Comparison of ENCODE assay signal across 8 cellular contexts in the genomic region with DNA sequence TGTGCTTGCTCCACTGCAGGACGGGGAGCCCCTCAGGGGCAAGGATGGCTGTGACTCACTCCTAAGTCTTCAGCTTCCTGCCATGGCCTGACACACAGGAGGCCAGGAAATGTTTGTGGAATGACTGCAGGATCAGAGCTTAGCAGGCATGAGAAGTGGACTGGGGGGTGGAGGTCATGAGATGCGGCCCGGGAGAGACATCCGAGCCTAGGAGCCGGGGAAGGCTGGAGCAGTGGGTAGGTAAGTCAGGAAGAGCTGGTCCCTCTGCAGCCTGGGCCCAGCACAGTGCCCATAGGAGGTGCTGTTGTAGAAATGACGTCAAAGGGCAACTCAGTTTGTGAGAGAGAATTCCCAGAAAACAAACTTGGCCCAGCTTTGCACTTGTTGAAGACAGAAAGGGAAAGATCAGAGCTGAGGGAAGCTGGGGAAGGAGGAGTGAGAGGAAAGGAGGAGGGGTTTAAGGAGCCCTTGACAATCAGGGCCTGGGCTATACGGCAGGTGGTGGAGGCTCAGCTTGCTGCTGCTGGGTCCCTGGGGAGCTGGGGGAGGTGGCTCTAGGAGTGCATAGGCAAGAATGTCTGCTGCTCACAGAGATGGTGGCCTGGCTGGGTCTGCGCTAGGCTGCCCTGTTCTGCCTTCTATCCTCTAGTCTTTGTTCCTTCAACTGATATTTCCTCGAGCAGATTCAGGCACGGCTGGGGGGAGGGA. TPM values are rescaled to one million over a fixed set of nuclear protein-coding genes. Genes with fewer than 3 reads are reported as not detected.
DNase-seq lines count a peak whose midpoint lies in the region; ATAC-seq, FAIRE-seq and TF ChIP-seq lines count a peak whose summit lies in the region.

No MANE protein-coding gene starts in this region.

- no peaks in the 10 kb centered on the region for H4K20me1 ChIP-seq in OCI-LY1 (ENCODE audit: insufficient read depth, low read length)

- CTCF ChIA-PET in AG04450 (lab: Charles Lee): interaction anchor here (0.5 to 2.0 kb wide), 16 partner anchors 11 to 325 kb away, joined by 3 to 11 read pairs (median 4); a partner anchor contains a TSS

- TF ChIP-seq CTCF in AG04450 (IDR thresholded peaks at IDR 0.05; ENCODE audit: low read depth, low read length) (peak; percentile 45), OCI-LY1 (IDR thresholded peaks at IDR 0.05; ENCODE audit: low read length) (peak; percentile 40; the same call in 1 of the 2 replicates)

- H3K4me1 ChIP-seq in OCI-LY1 (ENCODE audit: insufficient read depth, low read length, severe bottlenecking): peaks cover 49% of the 10 kb centered on the region

- peak overlapping the region; percentile 78 for H3K9ac ChIP-seq in OCI-LY1 (ENCODE audit: low read length)

- peak; percentile 61 for FAIRE-seq in GM12891 (lab: Jason Lieb, UNC)

- no peaks in the 10 kb centered on the region for H3K79me2 ChIP-seq in OCI-LY1 (ENCODE audit: insufficient read depth, low read length)

- no peak for TF ChIP-seq POLR2A in GM12891 (IDR thresholded peaks at IDR 0.05; ENCODE audit: low read depth, low read length)

- H3K27ac ChIP-seq in AG04450 (ENCODE audit: low read depth, low read length) (peak overlapping the region; percentile 94), OCI-LY1 (ENCODE audit: low read depth, low read length, poor library complexity, severe bottlenecking) (peak overlapping the region; percentile 100)

- no peaks in the 10 kb centered on the region for H3K9me2 ChIP-seq in OCI-LY1 (ENCODE audit: low read depth, low read length)

- ATAC-seq in HG03045 (IDR thresholded peaks at IDR 0.05; ENCODE audit: unreplicated experiment): peak; percentile 21
- ATAC-seq in HG03457 (IDR thresholded peaks at IDR 0.05; ENCODE audit: unreplicated experiment): no peak

- H3K4me2 ChIP-seq in OCI-LY1 (ENCODE audit: low read length): peak overlapping the region; percentile 80

- no peaks in the 10 kb centered on the region; the same call in 1 of the 2 replicates for H3K9me3 ChIP-seq in AG04450 (ENCODE audit: control insufficient read depth, insufficient read depth, low read length)
- no peaks in the 10 kb centered on the region for H3K9me3 ChIP-seq in OCI-LY1 (ENCODE audit: low read length)

- no peaks in the 10 kb centered on the region for H3K27me3 ChIP-seq in AG04450 (ENCODE audit: control insufficient read depth, insufficient read depth, low read length)
- H3K27me3 ChIP-seq in OCI-LY1 (ENCODE audit: insufficient read depth, low read length): no peaks in the 10 kb centered on the region

- no peak overlapping the region for H2AFZ ChIP-seq in OCI-LY1 (ENCODE audit: low read length)

- DNase-seq in AG04450 (ENCODE audit: low read depth, low spot score) (peak; percentile 86), GM12891 (ENCODE audit: insufficient read length, low spot score) (no peak), epidermal melanocyte (ENCODE audit: insufficient read length, low spot score) (peak; percentile 83), pulmonary artery endothelial cell (ENCODE audit: low read depth, low spot score) (peak; percentile 95), cortex of kidney (lab: John Stamatoyannopoulos, UW) (no peak)

- H3K4me3 ChIP-seq in AG04450 (ENCODE audit: low read depth, low read length): peak overlapping the region; percentile 17
- peak overlapping the region; percentile 46 for H3K4me3 ChIP-seq in OCI-LY1 (ENCODE audit: low read depth, low read length, poor library complexity, severe bottlenecking)

- POLR2A ChIA-PET in AG04450 (lab: Yijun Ruan, JAX): interaction anchor here (0.6 to 1.3 kb wide), 6 partner anchors 10 to 306 kb away, joined by 4 to 5 read pairs (median 4); a partner anchor contains a TSS

- H3K36me3 ChIP-seq in OCI-LY1 (ENCODE audit: insufficient read depth, low read length): peaks cover 21% of the 10 kb centered on the region; the same call in 1 of the 2 replicates

- peaks cover 8% of the 10 kb centered on the region for H3F3A ChIP-seq in OCI-LY1 (ENCODE audit: insufficient read depth, low read length)

TF ChIP-seq in GM12891, 5 proteins besides CTCF, POLR2A, EP300 and RAD21:
- TF ChIP-seq POLR2AphosphoS5 (IDR thresholded peaks at IDR 0.05; ENCODE audit: low read depth, low read length): no peak
- no peak for TF ChIP-seq SPI1 (IDR thresholded peaks at IDR 0.05; ENCODE audit: low read depth, low read length)
- TF ChIP-seq TAF1 (IDR thresholded peaks at IDR 0.05; ENCODE audit: low read depth, low read length): no peak
- no peak for TF ChIP-seq PAX5 (IDR thresholded peaks at IDR 0.05; ENCODE audit: insufficient read depth, low read length, severe bottlenecking)
- TF ChIP-seq POU2F2 (IDR thresholded peaks at IDR 0.05; ENCODE audit: low read depth, low read length): no peak

RNA-seq across cellular contexts. Expression of a gene that starts 18.5 kb away (rescaled TPM):
- 1.9 and 2.6 TPM in 2 replicates for polyA plus RNA-seq in AG04450 (2011; rRNA removed)
- polyA minus RNA-seq in AG04450 (2011; rRNA and poly(A)+ RNA removed): 1.2 and 2.6 TPM in 2 replicates
- polyA plus RNA-seq in GM12891 (2012; ENCODE audit: low read depth, missing spikeins): 33.8 TPM
- total RNA-seq in pulmonary artery endothelial cell: 0.26 and 0.49 TPM in 2 replicates

RNA-seq across cellular contexts. Expression of a gene that starts 37.8 kb away (rescaled TPM):
- polyA plus RNA-seq in AG04450 (2011; rRNA removed): 5.5 and 9.0 TPM in 2 replicates
- polyA minus RNA-seq in AG04450 (2011; rRNA and poly(A)+ RNA removed): 16.7 and 26.3 TPM in 2 replicates
- polyA plus RNA-seq in GM12891 (2012; ENCODE audit: low read depth, missing spikeins): 6.1 TPM
- 11.9 and 15.1 TPM in 2 replicates for total RNA-seq in pulmonary artery endothelial cell

RNA-seq across cellular contexts. Expression of a gene that starts 43.8 kb away (rescaled TPM):
- polyA plus RNA-seq in AG04450 (2011; rRNA removed): 0.04 and 0.05 TPM in 2 replicates
- polyA minus RNA-seq in AG04450 (2011; rRNA and poly(A)+ RNA removed): 0.23 TPM in 1 of 2 replicates, not detected in the other
- 0.15 TPM for polyA plus RNA-seq in GM12891 (2012; ENCODE audit: low read depth, missing spikeins)
- 2.2 and 5.7 TPM in 2 replicates for total RNA-seq in pulmonary artery endothelial cell

Comparison
In these comparisons a context has a peak if more than half of its experiments do, and no peak if none do; other contexts are left out.
1. DNase-seq: peak in AG04450 (single experiment), epidermal melanocyte (single experiment) and pulmonary artery endothelial cell (single experiment); none in GM12891 (single experiment) and cortex of kidney (single experiment).